Comparison of ENCODE assay signal across 8 cellular contexts in genomic region chr5:141040763-141041426, GRCh38. TPM values are rescaled to one million over a fixed set of nuclear protein-coding genes. Genes with fewer than 3 reads are reported as not detected.
DNase-seq lines count a peak whose midpoint lies in the region; ATAC-seq and TF ChIP-seq lines count a peak whose summit lies in the region.

No MANE protein-coding gene starts in this region.

- no peaks in the 10 kb centered on the region for H3K27me3 ChIP-seq in endocrine pancreas (ENCODE audit: control insufficient read depth, insufficient read depth, low read length)

- ATAC-seq in activated CD8-positive, alpha-beta T cell treated with anti-CD3 and anti-CD28 coated beads, Interleukin-2, amount 10 ng/mL, durations not matched to agents 7 days and 5 days = peak; percentile 49
- ATAC-seq in GM21447 (IDR thresholded peaks at IDR 0.05; ENCODE audit: unreplicated experiment) = no peak

- H3K4me3 ChIP-seq in endocrine pancreas (ENCODE audit: control insufficient read depth, insufficient read depth, low read length) = peak overlapping the region; percentile 99

- peak overlapping the region; percentile 95 for H3K9ac ChIP-seq in endocrine pancreas (ENCODE audit: control insufficient read depth, insufficient read depth, low read length)

- H3K4me3 Mint-ChIP-seq in activated CD8-positive, alpha-beta T cell treated with anti-CD3 and anti-CD28 coated beads, Interleukin-2, amount 10 ng/mL, durations not matched to agents 7 days and 5 days = no peak overlapping the region

- peak; percentile 49 for TF ChIP-seq CTCF in GM12873 (IDR thresholded peaks at IDR 0.05; ENCODE audit: insufficient read depth, low read depth, low read length, missing control alignments)

- H3K4me1 Mint-ChIP-seq in activated CD8-positive, alpha-beta T cell treated with anti-CD3 and anti-CD28 coated beads, Interleukin-2, amount 10 ng/mL, durations not matched to agents 7 days and 5 days (ENCODE audit: low read depth) = no peaks in the 10 kb centered on the region

- DNase-seq in HK-2 (ENCODE audit: unreplicated experiment) (peak; percentile 85), NCI-H748 treated with DMSO at 0.1 percent for 48 hours (lab: John Stamatoyannopoulos, UW) (peak; percentile 97), medulla oblongata (ENCODE audit: extremely low spot score) (peak; percentile 98)
- DNase-seq in activated CD8-positive, alpha-beta T cell treated with anti-CD3 and anti-CD28 coated beads, Interleukin-2, amount 10 ng/mL, durations not matched to agents 7 days and 5 days = peak; percentile 86
- peak; percentile 46 to 62 (median 59) for DNase-seq in stimulated activated CD4-positive, alpha-beta T cell treated with anti-CD3 and anti-CD28 coated beads, TNF-alpha, amount 100 ng/mL, for 48 hours (ENCODE audit: low read depth in 3 of 3)

- no peaks in the 10 kb centered on the region for H3K36me3 Mint-ChIP-seq in activated CD8-positive, alpha-beta T cell treated with anti-CD3 and anti-CD28 coated beads, Interleukin-2, amount 10 ng/mL, durations not matched to agents 7 days and 5 days (ENCODE audit: low read depth)

- no peaks in the 10 kb centered on the region for H3K4me1 ChIP-seq in endocrine pancreas (ENCODE audit: control insufficient read depth, insufficient read depth, low read length)

- POLR2A ChIA-PET in activated CD8-positive, alpha-beta T cell treated with anti-CD3 and anti-CD28 coated beads, Interleukin-2, amount 10 ng/mL, durations not matched to agents 7 days and 5 days (lab: Charles Lee) = no interaction called here

- H3K27me3 Mint-ChIP-seq in activated CD8-positive, alpha-beta T cell treated with anti-CD3 and anti-CD28 coated beads, Interleukin-2, amount 10 ng/mL, durations not matched to agents 7 days and 5 days (ENCODE audit: low read depth) = no peaks in the 10 kb centered on the region

- no peaks in the 10 kb centered on the region for H3K9me3 ChIP-seq in endocrine pancreas (ENCODE audit: control insufficient read depth, low read length)

- no peaks in the 10 kb centered on the region for H3K36me3 ChIP-seq in endocrine pancreas (ENCODE audit: control insufficient read depth, insufficient read depth, low read length)

- CTCF ChIA-PET in activated CD8-positive, alpha-beta T cell treated with anti-CD3 and anti-CD28 coated beads, Interleukin-2, amount 10 ng/mL, durations not matched to agents 7 days and 5 days (lab: Charles Lee) = no interaction called here

- no peaks in the 10 kb centered on the region for H3K9me3 Mint-ChIP-seq in activated CD8-positive, alpha-beta T cell treated with anti-CD3 and anti-CD28 coated beads, Interleukin-2, amount 10 ng/mL, durations not matched to agents 7 days and 5 days (ENCODE audit: insufficient read depth)

- H3K27ac Mint-ChIP-seq in activated CD8-positive, alpha-beta T cell treated with anti-CD3 and anti-CD28 coated beads, Interleukin-2, amount 10 ng/mL, durations not matched to agents 7 days and 5 days = no peak overlapping the region

RNA-seq across cellular contexts. Expression of gene PCDHB1, which starts 10.3 kb away (rescaled TPM):
- total RNA-seq in activated CD8-positive, alpha-beta T cell treated with anti-CD3 and anti-CD28 coated beads, Interleukin-2, amount 10 ng/mL, durations not matched to agents 7 days and 5 days = not detected

RNA-seq across cellular contexts. Expression of gene PCDHB2, which starts 53.5 kb away (rescaled TPM):
- not detected for total RNA-seq in activated CD8-positive, alpha-beta T cell treated with anti-CD3 and anti-CD28 coated beads, Interleukin-2, amount 10 ng/mL, durations not matched to agents 7 days and 5 days

RNA-seq across cellular contexts. Expression of gene PCDHB3, which starts 59.4 kb away (rescaled TPM):
- total RNA-seq in activated CD8-positive, alpha-beta T cell treated with anti-CD3 and anti-CD28 coated beads, Interleukin-2, amount 10 ng/mL, durations not matched to agents 7 days and 5 days = not detected
